Comparison of ENCODE assay signal across 18 cellular contexts in the genomic region with DNA sequence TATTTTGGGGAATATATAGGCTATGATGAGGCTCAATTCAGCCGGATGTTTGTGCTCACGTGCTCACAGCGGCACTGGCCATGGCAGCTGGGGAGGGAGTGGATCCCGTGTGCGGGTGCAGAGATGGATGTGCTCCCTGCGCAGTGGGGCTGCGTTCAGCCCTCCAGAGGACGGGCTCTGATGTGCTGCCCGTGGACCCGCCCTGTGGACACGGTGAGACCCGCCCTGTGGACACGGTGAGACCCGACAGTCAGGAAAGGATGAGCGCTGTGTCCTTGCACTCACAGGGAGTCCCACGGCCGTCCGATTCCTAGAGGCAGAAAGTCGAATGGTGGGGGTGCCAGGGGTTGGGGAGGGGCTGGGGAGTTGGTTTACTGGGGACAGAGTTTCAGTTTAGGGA.
"Had no signal": no experiment of that assay in that cellular context is flagged by ENCODE, and none has a peak within 500 bp of the region (broad histone marks: within the 10 kb centered on the region; RNA-seq: fewer than 3 reads in every experiment).

No MANE protein-coding gene starts in this region.

- H3K4me1 ChIP-seq: parathyroid adenoma, psoas muscle, suprapubic skin, uterus had no signal

- H3K9me3 ChIP-seq: esophagus muscularis mucosa, gastrocnemius medialis, mucosa of descending colon, psoas muscle, suprapubic skin, thyroid gland, uterus had no signal

- H3K36me3 ChIP-seq: thyroid gland, uterus had no signal

- H3K27ac ChIP-seq: epithelial cell of prostate, esophagus muscularis mucosa, gastrocnemius medialis, parathyroid adenoma, psoas muscle, suprapubic skin, thyroid gland, uterus had no signal

- FAIRE-seq: colon, keratinocyte, small intestine had no signal

- H3K79me2 ChIP-seq: parathyroid adenoma had no signal

- ATAC-seq: effector memory CD8-positive, alpha-beta T cell; gastrocnemius medialis; left cardiac atrium; naive thymus-derived CD8-positive, alpha-beta T cell had no signal

- H3K27me3 ChIP-seq: esophagus muscularis mucosa, gastrocnemius medialis, suprapubic skin, thyroid gland, uterus had no signal

- H2AFZ ChIP-seq: parathyroid adenoma had no signal

- H3K9ac ChIP-seq: parathyroid adenoma had no signal

- DNase-seq: effector memory CD8-positive, alpha-beta T cell; gastrocnemius medialis; left cardiac atrium; naive thymus-derived CD8-positive, alpha-beta T cell; retina; stimulated activated CD4-positive, alpha-beta T cell treated with anti-CD3 and anti-CD28 coated beads, Interleukin-2, amount 100 ng/mL, for 48 hours; stimulated activated naive CD4-positive, alpha-beta T cell treated with Interleukin-2 at 50 U/mL for 16 hours; thyroid gland; uterus had no signal

- H3K4me3 ChIP-seq: esophagus muscularis mucosa, gastrocnemius medialis, mucosa of descending colon, psoas muscle, suprapubic skin, thyroid gland, uterus had no signal
